In genomic region chr10:100535715-100536353, GRCh38 we compare ENCODE assay signal across 8 cellular contexts. TPM values are rescaled to one million over a fixed set of nuclear protein-coding genes. Genes with fewer than 3 reads are reported as not detected.
A peak's percentile ranks its signal among the peaks of the same experiment; 100 is the strongest.
DNase-seq lines count a peak whose midpoint lies in the region; ATAC-seq and TF ChIP-seq lines count a peak whose summit lies in the region.

TSS of gene HIF1AN (plus strand) at chr10:100535943. CDS start at chr10:100535959, 16 bp downstream.

- intact Hi-C loops in heart left ventricle (cut with DNase I), result no loop called here

- no peaks in the 10 kb centered on the region for H3K27me3 Mint-ChIP-seq in activated naive CD8-positive, alpha-beta T cell treated with anti-CD3 and anti-CD28 coated beads, Interleukin-2, amount 50 U/mL, for 24 hours
- H3K27me3 Mint-ChIP-seq in type B pancreatic cell, result no peaks in the 10 kb centered on the region

- no peak within 1 kb of the TSS for H3K27ac Mint-ChIP-seq in activated naive CD8-positive, alpha-beta T cell treated with anti-CD3 and anti-CD28 coated beads, Interleukin-2, amount 50 U/mL, for 24 hours
- H3K27ac Mint-ChIP-seq in type B pancreatic cell, result peak within 1 kb of the TSS; percentile 50

- TF ChIP-seq POLR2A in heart left ventricle (IDR thresholded peaks at IDR 0.05), result peak in 1 of 2 donors; percentile 73

- H3K4me3 Mint-ChIP-seq in activated naive CD8-positive, alpha-beta T cell treated with anti-CD3 and anti-CD28 coated beads, Interleukin-2, amount 50 U/mL, for 24 hours, result no peak within 1 kb of the TSS
- no peak within 1 kb of the TSS for H3K4me3 Mint-ChIP-seq in type B pancreatic cell

- no peaks in the 10 kb centered on the region for H3K9me3 Mint-ChIP-seq in activated naive CD8-positive, alpha-beta T cell treated with anti-CD3 and anti-CD28 coated beads, Interleukin-2, amount 50 U/mL, for 24 hours
- H3K9me3 Mint-ChIP-seq in type B pancreatic cell, result no peaks in the 10 kb centered on the region

- DNase-seq in NCI-H128 (lab: John Stamatoyannopoulos, UW; ENCODE audit: unreplicated experiment), result peak; percentile 77
- DNase-seq in SW 1271 (lab: John Stamatoyannopoulos, UW), result peak; percentile 75 to 91
- DNase-seq in activated naive CD8-positive, alpha-beta T cell treated with anti-CD3 and anti-CD28 coated beads, Interleukin-2, amount 50 U/mL, for 24 hours, result peak; percentile 85
- DNase-seq in heart left ventricle, result peak; percentile 89 to 95 (median 92)
- DNase-seq in pons (ENCODE audit: low spot score), result peak; percentile 95
- DNase-seq in type B pancreatic cell (ENCODE audit: extremely low spot score, unreplicated experiment), result peak; percentile 89

- H3K4me1 ChIP-seq in heart left ventricle, result peaks cover 3 to 31% (median 25%) of the 10 kb centered on the region in 12 donors

- H3K27me3 ChIP-seq in heart left ventricle, result no peaks in the 10 kb centered on the region

- 1 to 2% (median 2%) methylated on average over 35 of the region's 35 CpGs for WGBS in heart left ventricle, 4 donors

- ATAC-seq in HG02759 (IDR thresholded peaks at IDR 0.05; ENCODE audit: unreplicated experiment), result peak; percentile 95
- ATAC-seq in activated naive CD8-positive, alpha-beta T cell treated with anti-CD3 and anti-CD28 coated beads, Interleukin-2, amount 50 U/mL, for 24 hours, result peak; percentile 99
- peak; percentile 94 to 99 (median 98) for ATAC-seq in heart left ventricle

- peak within 1 kb of the TSS in 11 of 12 donors; percentile 63 to 85 (median 72) for H3K27ac ChIP-seq in heart left ventricle

- H3K4me3 ChIP-seq in heart left ventricle, result peak within 1 kb of the TSS; percentile 45 to 92 (median 74)

- H3K9me3 ChIP-seq in heart left ventricle, result no peaks in the 10 kb centered on the region

- TF ChIP-seq CTCF in GM12873 (IDR thresholded peaks at IDR 0.05; ENCODE audit: insufficient read depth, low read depth, low read length, missing control alignments) (peak; percentile 95), heart left ventricle (IDR thresholded peaks at IDR 0.05) (peak; percentile 80 to 99 (median 94)), type B pancreatic cell (conservative IDR thresholded peaks at IDR 0.05) (peak; percentile 91)

- H3K36me3 ChIP-seq in heart left ventricle, result peaks cover 0 to 38% (median 31%) of the 10 kb centered on the region in 9 donors

- H3K36me3 Mint-ChIP-seq in activated naive CD8-positive, alpha-beta T cell treated with anti-CD3 and anti-CD28 coated beads, Interleukin-2, amount 50 U/mL, for 24 hours (ENCODE audit: low read depth), result peaks cover 24% of the 10 kb centered on the region
- peaks cover 5% of the 10 kb centered on the region for H3K36me3 Mint-ChIP-seq in type B pancreatic cell

- peaks cover 15% of the 10 kb centered on the region for H3K4me1 Mint-ChIP-seq in activated naive CD8-positive, alpha-beta T cell treated with anti-CD3 and anti-CD28 coated beads, Interleukin-2, amount 50 U/mL, for 24 hours
- peaks cover 18% of the 10 kb centered on the region for H3K4me1 Mint-ChIP-seq in type B pancreatic cell (ENCODE audit: unreplicated experiment)

RNA-seq across cellular contexts. Expression of gene HIF1AN, which starts in this region (rescaled TPM):
- 10 to 100 TPM; 11.8 to 61.8 (median 47.1) TPM for total RNA-seq in heart left ventricle
- 10 to 100 TPM in 1 of 2 donors, 1 to 10 TPM in 1; 8.2 to 22.9 TPM for polyA plus RNA-seq in heart left ventricle
- total RNA-seq in type B pancreatic cell (ENCODE audit: low replicate concordance), result 53.2 and 62.9 TPM in 2 replicates

Comparison
In these comparisons a context has a peak if more than half of its experiments do, and no peak if none do; other contexts are left out.
1. Peak in every context shown above with its lines: DNase-seq, ATAC-seq, H3K4me3 ChIP-seq and H3K27ac ChIP-seq.